Comparison of ENCODE assay signal across 22 cellular contexts in genomic region chr13:110663491-110663890, GRCh38.
"Had no signal": no experiment of that assay in that cellular context is flagged by ENCODE, and none has a peak within 500 bp of the region (broad histone marks: within the 10 kb centered on the region; RNA-seq: fewer than 3 reads in every experiment).

No MANE protein-coding gene starts in this region.

- DNase-seq: IMR-90, Karpas-422, KG1, MG63, NCI-H1092, NCI-H1105 treated with DMSO at 0.1 percent for 48 hours, NCI-H1417 treated with DMSO at 0.1 percent for 48 hours, NCI-H146, NCI-H1694 treated with DMSO at 0.1 percent for 48 hours, NCI-H1930, NCI-H2081, NCI-H2107, NCI-H2227 treated with DMSO at 0.1 percent for 48 hours, NCI-H524, NCI-H526 treated with DMSO at 0.1 percent for 48 hours, NCI-H748 treated with DMSO at 0.1 percent for 48 hours, PC-3, SHP77, SK-N-SH had no signal

- ATAC-seq: HepG2, Panc1, PC-3 had no signal

- H3K4me3 ChIP-seq: MG63 had no signal

- H3K27ac ChIP-seq: RWPE1 had no signal

- H3K27me3 ChIP-seq: MG63 had no signal
